In the genomic region with DNA sequence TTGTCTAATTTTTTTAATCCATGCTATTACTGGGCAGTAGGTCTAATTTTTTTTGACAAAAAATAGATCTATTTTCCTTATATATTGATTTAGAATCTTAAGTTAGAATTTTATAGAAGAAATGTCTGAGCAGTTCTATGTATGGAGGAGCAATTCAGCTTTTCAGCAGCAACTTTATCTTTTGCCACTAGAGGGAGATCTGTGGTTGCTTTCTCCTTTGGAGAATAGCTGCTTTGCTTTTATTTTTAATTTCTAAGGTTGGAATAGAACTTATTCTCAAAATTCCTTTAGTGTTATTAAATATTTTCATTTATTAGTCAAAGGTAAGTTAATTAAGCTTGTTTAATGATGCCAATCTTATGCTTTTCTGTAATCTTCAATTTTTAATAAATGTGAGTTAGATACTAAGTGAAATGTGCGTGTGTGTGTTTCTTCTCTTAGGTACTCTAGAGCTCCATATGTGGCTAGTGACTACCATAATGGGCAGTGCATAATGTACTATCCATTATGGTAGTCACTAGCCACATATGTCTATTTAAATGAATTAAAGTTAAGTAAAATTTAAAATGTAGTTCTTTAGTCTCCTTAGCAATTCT, we compare ENCODE assay signal across 8 cellular contexts.
A peak's percentile ranks its signal among the peaks of the same experiment; 100 is the strongest.
DNase-seq lines count a peak whose midpoint lies in the region; ATAC-seq and TF ChIP-seq lines count a peak whose summit lies in the region.

No MANE protein-coding gene starts in this region.

- DNase-seq in DMS79 treated with DMSO at 0.1 percent for 48 hours (lab: John Stamatoyannopoulos, UW) (peak; percentile 1), DMS79 (lab: John Stamatoyannopoulos, UW) (no peak), astrocyte of the hippocampus (ENCODE audit: low read depth, low spot score) (peak; percentile 54), kidney tubule cell (ENCODE audit: low spot score) (peak; percentile 37), hypothalamus (lab: John Stamatoyannopoulos, UW) (no peak)
- DNase-seq in activated naive CD8-positive, alpha-beta T cell treated with anti-CD3 and anti-CD28 coated beads, Interleukin-2, amount 50 U/mL, for 24 hours = no peak

- peak; percentile 69 for ATAC-seq in GM19452 (IDR thresholded peaks at IDR 0.05; ENCODE audit: unreplicated experiment)
- ATAC-seq in activated naive CD8-positive, alpha-beta T cell treated with anti-CD3 and anti-CD28 coated beads, Interleukin-2, amount 50 U/mL, for 24 hours = no peak

- peaks cover 7% of the 10 kb centered on the region for H3K4me1 Mint-ChIP-seq in activated naive CD8-positive, alpha-beta T cell treated with anti-CD3 and anti-CD28 coated beads, Interleukin-2, amount 50 U/mL, for 24 hours

- no peak overlapping the region for H3K27ac Mint-ChIP-seq in activated naive CD8-positive, alpha-beta T cell treated with anti-CD3 and anti-CD28 coated beads, Interleukin-2, amount 50 U/mL, for 24 hours

- H3K36me3 Mint-ChIP-seq in activated naive CD8-positive, alpha-beta T cell treated with anti-CD3 and anti-CD28 coated beads, Interleukin-2, amount 50 U/mL, for 24 hours (ENCODE audit: low read depth) = peaks cover 3% of the 10 kb centered on the region

- TF ChIP-seq CTCF in LNCAP (IDR thresholded peaks at IDR 0.05) = peak; percentile 61

- no peaks in the 10 kb centered on the region for H3K9me3 Mint-ChIP-seq in activated naive CD8-positive, alpha-beta T cell treated with anti-CD3 and anti-CD28 coated beads, Interleukin-2, amount 50 U/mL, for 24 hours

- H3K27me3 Mint-ChIP-seq in activated naive CD8-positive, alpha-beta T cell treated with anti-CD3 and anti-CD28 coated beads, Interleukin-2, amount 50 U/mL, for 24 hours = no peaks in the 10 kb centered on the region

- no peak overlapping the region for H3K4me3 Mint-ChIP-seq in activated naive CD8-positive, alpha-beta T cell treated with anti-CD3 and anti-CD28 coated beads, Interleukin-2, amount 50 U/mL, for 24 hours

Comparison
In these comparisons a context has a peak if more than half of its experiments do, and no peak if none do; other contexts are left out.
1. DNase-seq: peak in DMS79 treated with DMSO at 0.1 percent for 48 hours (single experiment), astrocyte of the hippocampus (single experiment) and kidney tubule cell (single experiment); none in DMS79 (single experiment), hypothalamus (0 of 51) and activated naive CD8-positive, alpha-beta T cell treated with anti-CD3 and anti-CD28 coated beads, Interleukin-2, amount 50 U/mL, for 24 hours (single experiment).